10 cellular contexts compared by ENCODE assay signal in genomic region chr10:46283217-46283944, GRCh38. TPM values are rescaled to one million over a fixed set of nuclear protein-coding genes. Genes with fewer than 3 reads are reported as not detected.
A peak's percentile ranks its signal among the peaks of the same experiment; 100 is the strongest.
DNase-seq lines count a peak whose midpoint lies in the region; ATAC-seq and TF ChIP-seq lines count a peak whose summit lies in the region.
"Had no signal": no experiment of that assay in that cellular context is flagged by ENCODE, and none has a peak within 500 bp of the region (broad histone marks: within the 10 kb centered on the region; RNA-seq: fewer than 3 reads in every experiment).

No MANE protein-coding gene starts in this region.

- CTCF ChIA-PET in HEK293 (lab: Yijun Ruan, JAX), result no interaction called here
- CTCF ChIA-PET in activated B cell treated with CpG ODN at 0.5 μM for 24 hours (lab: Charles Lee), result no interaction called here

- H3K36me3 ChIP-seq in HEK293 (ENCODE audit: control insufficient read depth in 2 of 2, insufficient read depth in 1 of 2, low read length in 2 of 2) (no peaks in the 10 kb centered on the region), left ventricle myocardium inferior (no peaks in the 10 kb centered on the region), smooth muscle cell (ENCODE audit: low read depth) (no peaks in the 10 kb centered on the region)

- peaks cover 16% of the 10 kb centered on the region for H3K4me1 Mint-ChIP-seq in activated B cell treated with CpG ODN at 0.5 μM for 24 hours

- ATAC-seq in activated B cell treated with CpG ODN at 0.5 μM for 24 hours (ENCODE audit: low read depth), result no peak

- H3K4me3 ChIP-seq in HEK293 (ENCODE audit: low read depth, low read length) (peak overlapping the region; percentile 40), left ventricle myocardium inferior (peak overlapping the region; percentile 71), smooth muscle cell (peak overlapping the region; percentile 69)

- H3F3A ChIP-seq in smooth muscle cell (ENCODE audit: low read depth), result peaks cover 2% of the 10 kb centered on the region

- no peaks in the 10 kb centered on the region for H3K9me3 Mint-ChIP-seq in activated B cell treated with CpG ODN at 0.5 μM for 24 hours

- TF ChIP-seq CTCF in HEK293 (tag by site-specific recombination; IDR thresholded peaks at IDR 0.05), result no peak
- no peak for TF ChIP-seq CTCF in activated B cell treated with CpG ODN at 0.5 μM for 24 hours (IDR thresholded peaks at IDR 0.05)
- TF ChIP-seq CTCF in left ventricle myocardium inferior (IDR thresholded peaks at IDR 0.05; ENCODE audit: borderline replicate concordance), result no peak
- TF ChIP-seq CTCF in smooth muscle cell (IDR thresholded peaks at IDR 0.05; ENCODE audit: borderline replicate concordance, insufficient read depth, poor library complexity, severe bottlenecking), result no peak

- H4K20me1 ChIP-seq in smooth muscle cell (ENCODE audit: low read depth), result no peaks in the 10 kb centered on the region

- POLR2A ChIA-PET in HEK293 (lab: Yijun Ruan, JAX) (interaction anchor here (1.1 to 2.9 kb wide), 4 partner anchors 11 to 1098 kb away, joined by 3 to 32 read pairs (median 5); no protein-coding TSS in a partner anchor), activated B cell treated with CpG ODN at 0.5 μM for 24 hours (lab: Charles Lee) (interaction anchor here (0.6 kb wide), 1 partner anchor 177 kb away, joined by 5 read pairs; no protein-coding TSS in a partner anchor)

- H3K9me3 ChIP-seq in HEK293 (ENCODE audit: control insufficient read depth, insufficient read depth, low read depth, low read length) (no peaks in the 10 kb centered on the region), left ventricle myocardium inferior (replicated peaks) (no peaks in the 10 kb centered on the region), smooth muscle cell (replicated peaks; ENCODE audit: low read depth) (no peaks in the 10 kb centered on the region)

- H3K4me3 Mint-ChIP-seq in activated B cell treated with CpG ODN at 0.5 μM for 24 hours, result peak overlapping the region; percentile 80

- no peak overlapping the region for H3K9ac ChIP-seq in smooth muscle cell (ENCODE audit: low read depth)

- H2AFZ ChIP-seq in smooth muscle cell (ENCODE audit: low read depth), result no peak overlapping the region

- intact Hi-C loops in activated B cell treated with CpG ODN at 0.5 μM for 24 hours (cut with micrococcal nuclease) (loop anchor here (10.0 kb wide), 1 partner anchor 249 kb away; the partner anchor contains the start of gene NCOA4), left ventricle myocardium inferior (cut with micrococcal nuclease) (loop anchor here (5.0 kb wide), 1 partner anchor 176 kb away; no protein-coding TSS in a partner anchor)

- peak overlapping the region; percentile 90 for H3K4me2 ChIP-seq in smooth muscle cell

- H3K27me3 ChIP-seq in left ventricle myocardium inferior (ENCODE audit: low read depth) (peaks cover 6% of the 10 kb centered on the region), smooth muscle cell (ENCODE audit: low read depth) (no peaks in the 10 kb centered on the region)

- DNase-seq in activated B cell treated with CpG ODN at 0.5 μM for 24 hours (no peak), left ventricle myocardium inferior (no peak), smooth muscle cell (lab: John Stamatoyannopoulos, UW; ENCODE audit: unreplicated experiment) (no peak), NCI-H1694 treated with DMSO at 0.1 percent for 48 hours (lab: John Stamatoyannopoulos, UW) (no peak), NCI-H2029 (lab: John Stamatoyannopoulos, UW) (no peak), NCI-H2107 treated with DMSO at 0.1 percent for 48 hours (lab: John Stamatoyannopoulos, UW; ENCODE audit: unreplicated experiment) (no peak)
- DNase-seq: SIG-M5 had no signal

- H3K27ac ChIP-seq in HEK293 (ENCODE audit: extremely low read depth, low read depth, low read length) (no peak overlapping the region; the same call in 1 of the 2 replicates), left ventricle myocardium inferior (replicated peaks) (no peak overlapping the region), smooth muscle cell (ENCODE audit: low read depth) (no peak overlapping the region)

- H3K4me1 ChIP-seq in HEK293 (ENCODE audit: control insufficient read depth, insufficient read depth, low read length), result no peaks in the 10 kb centered on the region
- H3K4me1 ChIP-seq in left ventricle myocardium inferior, result peaks cover 24% of the 10 kb centered on the region
- H3K4me1 ChIP-seq in smooth muscle cell (ENCODE audit: low read depth), result no peaks in the 10 kb centered on the region

- peaks cover 36% of the 10 kb centered on the region for H3K27me3 Mint-ChIP-seq in activated B cell treated with CpG ODN at 0.5 μM for 24 hours

- H3K36me3 Mint-ChIP-seq in activated B cell treated with CpG ODN at 0.5 μM for 24 hours (ENCODE audit: low read depth), result no peaks in the 10 kb centered on the region

- H3K79me2 ChIP-seq in smooth muscle cell (ENCODE audit: low read depth), result no peaks in the 10 kb centered on the region

- H3K27ac Mint-ChIP-seq in activated B cell treated with CpG ODN at 0.5 μM for 24 hours, result no peak overlapping the region

- 24% methylated on average over 14 of the region's 14 CpGs for WGBS in smooth muscle cell (ENCODE audit: low lambda C conversion rate)

TF ChIP-seq in HEK293, 187 proteins besides CTCF, POLR2A, EP300 and RAD21:
- TF ChIP-seq ZNF391 (tag by site-specific recombination; IDR thresholded peaks at IDR 0.05; ENCODE audit: borderline replicate concordance, low read depth) (no peak), ZNF600 (tag by site-specific recombination; IDR thresholded peaks at IDR 0.05) (no peak), ZNF132 (tag by site-specific recombination; IDR thresholded peaks at IDR 0.05; ENCODE audit: borderline replicate concordance) (no peak), ZNF48 (tag by site-specific recombination; IDR thresholded peaks at IDR 0.05) (no peak), EGR2 (tag by site-specific recombination; IDR thresholded peaks at IDR 0.05; ENCODE audit: low read depth) (peak; percentile 77), ZNF488 (tag by site-specific recombination; IDR thresholded peaks at IDR 0.05) (no peak), MEIS1 (CRISPR knock-in tag; IDR thresholded peaks at IDR 0.05; ENCODE audit: borderline replicate concordance) (no peak), ZNF830 (tag by site-specific recombination; IDR thresholded peaks at IDR 0.05; ENCODE audit: low read depth) (no peak), SP3 (tag by site-specific recombination; IDR thresholded peaks at IDR 0.05) (no peak), ZFHX2 (tag by site-specific recombination; conservative IDR thresholded peaks at IDR 0.05) (peak; percentile 72), GFI1B (tag by site-specific recombination; IDR thresholded peaks at IDR 0.05) (no peak), ZNF169 (tag by site-specific recombination; IDR thresholded peaks at IDR 0.05) (no peak), ZNF37A (tag by site-specific recombination; IDR thresholded peaks at IDR 0.05) (no peak), REPIN1 (tag by site-specific recombination; IDR thresholded peaks at IDR 0.05; ENCODE audit: low read depth) (no peak)

RNA-seq across cellular contexts. Expression of gene ANTXRL, which starts 3.4 kb away (rescaled TPM):
- total RNA-seq in activated B cell treated with CpG ODN at 0.5 μM for 24 hours, result not detected in 2 replicates
- total RNA-seq in left ventricle myocardium inferior, result not detected
- total RNA-seq in smooth muscle cell, result not detected in 2 replicates
- not detected in 2 replicates for polyA plus RNA-seq in smooth muscle cell
- total RNA-seq: occipital lobe, urinary bladder had no signal
